In the genomic region with DNA sequence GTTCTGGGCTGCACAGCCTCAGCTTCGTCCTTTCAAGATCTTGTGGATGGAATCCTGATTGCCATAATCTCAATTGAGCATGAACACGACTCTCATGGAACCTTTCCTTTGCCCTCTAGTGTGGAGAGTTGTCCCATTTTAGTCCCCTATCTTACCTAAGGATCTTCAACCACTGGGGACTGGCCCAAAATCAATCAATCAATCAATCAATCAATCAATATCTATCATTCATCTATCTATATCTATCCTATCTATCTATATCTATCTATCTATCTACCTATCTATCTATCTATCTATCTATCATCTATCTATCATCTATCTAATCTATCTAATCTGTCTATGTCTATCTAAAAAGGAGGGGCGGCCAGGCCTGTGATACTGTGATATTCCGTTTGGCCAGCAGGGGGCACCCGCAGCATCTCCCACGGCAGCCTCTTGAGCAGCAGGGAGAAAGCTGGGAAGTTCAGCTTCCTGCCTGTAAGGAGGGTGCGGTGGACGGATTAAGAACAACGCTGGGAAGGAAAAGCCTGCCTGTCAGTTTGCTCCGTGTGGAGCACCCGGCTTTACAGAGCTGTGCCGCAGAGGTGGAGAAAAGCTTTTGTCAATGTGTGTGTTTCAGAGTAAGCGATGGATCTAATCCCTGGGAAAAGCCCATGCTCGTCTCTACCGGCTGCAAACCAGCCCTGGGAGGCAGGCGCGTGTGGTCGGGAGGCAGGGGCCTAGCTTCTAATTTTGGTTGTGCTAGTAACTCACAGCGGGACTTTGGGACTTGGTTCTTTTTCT, we compare ENCODE assay signal across 8 cellular contexts.
DNase-seq lines count a peak whose midpoint lies in the region; ATAC-seq and TF ChIP-seq lines count a peak whose summit lies in the region.

No MANE protein-coding gene starts in this region.

- peaks cover 9% of the 10 kb centered on the region for H3K27me3 Mint-ChIP-seq in activated naive CD8-positive, alpha-beta T cell

- H3K9me3 Mint-ChIP-seq in activated naive CD8-positive, alpha-beta T cell (ENCODE audit: low read depth) = no peaks in the 10 kb centered on the region

- H3K9ac ChIP-seq in DND-41 (ENCODE audit: low read depth, low read length) (no peak overlapping the region), KMS-11 (no peak overlapping the region), SK-N-MC (ENCODE audit: insufficient read length) (peak overlapping the region; percentile 52), parathyroid adenoma (no peak overlapping the region)

- H3K27me3 ChIP-seq in DND-41 (ENCODE audit: insufficient read depth, low read length, poor library complexity) = no peaks in the 10 kb centered on the region
- no peaks in the 10 kb centered on the region for H3K27me3 ChIP-seq in KMS-11 (ENCODE audit: insufficient read depth, low read depth)
- no peaks in the 10 kb centered on the region for H3K27me3 ChIP-seq in parathyroid adenoma (ENCODE audit: control insufficient read depth, insufficient read depth, low read length)
- H3K27me3 ChIP-seq in tibial artery = peaks cover 0 to 8% of the 10 kb centered on the region in 2 donors

- no peaks in the 10 kb centered on the region for H3K9me3 ChIP-seq in DND-41 (ENCODE audit: insufficient read depth, low read length, severe bottlenecking)
- no peaks in the 10 kb centered on the region for H3K9me3 ChIP-seq in SK-N-MC (ENCODE audit: low read depth, low read length)
- no peaks in the 10 kb centered on the region for H3K9me3 ChIP-seq in parathyroid adenoma (ENCODE audit: control insufficient read depth, low read length)
- H3K9me3 ChIP-seq in tibial artery = no peaks in the 10 kb centered on the region

- no peaks in the 10 kb centered on the region for H3K36me3 Mint-ChIP-seq in activated naive CD8-positive, alpha-beta T cell

- H3K79me2 ChIP-seq in DND-41 (ENCODE audit: insufficient read depth, low read length) = no peaks in the 10 kb centered on the region
- no peaks in the 10 kb centered on the region for H3K79me2 ChIP-seq in KMS-11 (ENCODE audit: insufficient read depth, low read depth)
- H3K79me2 ChIP-seq in parathyroid adenoma = no peaks in the 10 kb centered on the region

- H3K27ac ChIP-seq in DND-41 (ENCODE audit: low read length) = no peak overlapping the region
- no peak overlapping the region for H3K27ac ChIP-seq in KMS-11
- peak overlapping the region; percentile 67; the same call in 1 of the 2 replicates for H3K27ac ChIP-seq in SK-N-MC
- peak overlapping the region; percentile 40 for H3K27ac ChIP-seq in parathyroid adenoma
- H3K27ac ChIP-seq in tibial artery = peak overlapping the region; percentile 44 to 69

- no peak overlapping the region for H3K27ac Mint-ChIP-seq in activated naive CD8-positive, alpha-beta T cell

- peak; percentile 87 for TF ChIP-seq CTCF in DND-41 (IDR thresholded peaks at IDR 0.05; ENCODE audit: borderline replicate concordance, extremely low read depth, low read length, poor library complexity, severe bottlenecking)
- TF ChIP-seq CTCF in KMS-11 (conservative IDR thresholded peaks at IDR 0.05; ENCODE audit: low read depth, low read length) = peak; percentile 94
- peak; percentile 99 for TF ChIP-seq CTCF in parathyroid adenoma (IDR thresholded peaks at IDR 0.05)
- TF ChIP-seq CTCF in tibial artery (IDR thresholded peaks at IDR 0.05) = peak; percentile 86

- H4K20me1 ChIP-seq in DND-41 (ENCODE audit: insufficient read depth, low read length) (no peaks in the 10 kb centered on the region), KMS-11 (ENCODE audit: insufficient read depth) (no peaks in the 10 kb centered on the region)

- H3K4me1 ChIP-seq in DND-41 (ENCODE audit: insufficient read depth, low read length) (peaks cover 2% of the 10 kb centered on the region; the same call in 1 of the 2 replicates), KMS-11 (ENCODE audit: low read depth, poor library complexity, severe bottlenecking) (peaks cover 7% of the 10 kb centered on the region), parathyroid adenoma (peaks cover 10% of the 10 kb centered on the region), tibial artery (peaks cover 0 to 14% (median 11%) of the 10 kb centered on the region in 4 donors)

- H2AFZ ChIP-seq in DND-41 (ENCODE audit: low read depth, low read length) (no peak overlapping the region), KMS-11 (ENCODE audit: low read depth) (peak overlapping the region; percentile 95), parathyroid adenoma (peak overlapping the region; percentile 84)

- peak overlapping the region; percentile 66 for H3K4me3 Mint-ChIP-seq in activated naive CD8-positive, alpha-beta T cell

- H3K4me3 ChIP-seq in DND-41 (ENCODE audit: low read depth in 1 of 2, low read length in 2 of 2) = no peak overlapping the region
- H3K4me3 ChIP-seq in KMS-11 (IDR thresholded peaks at IDR 0.05; ENCODE audit: insufficient read depth, low read depth, low read length) = no peak overlapping the region
- H3K4me3 ChIP-seq in SK-N-MC = peak overlapping the region; percentile 74
- H3K4me3 ChIP-seq in parathyroid adenoma (ENCODE audit: low read depth, low read length) = no peak overlapping the region
- peak overlapping the region; percentile 33 to 36 for H3K4me3 ChIP-seq in tibial artery

- peaks cover 5% of the 10 kb centered on the region for H3K4me1 Mint-ChIP-seq in activated naive CD8-positive, alpha-beta T cell (ENCODE audit: low read depth)

- intact Hi-C loops in Right ventricle myocardium inferior (cut with DNase I) = loop anchor here (5.0 to 10.0 kb wide), 2 partner anchors 65 to 218 kb away; no protein-coding TSS in a partner anchor
- intact Hi-C loops in tibial artery (cut with DNase I; ENCODE audit: low total_unique reads) = loop anchor here (10.0 kb wide), 1 partner anchor 262 kb away; no protein-coding TSS in a partner anchor

- H3K4me2 ChIP-seq in DND-41 (ENCODE audit: insufficient read depth, low read length) = 0 out of 2 replicates have a peak overlapping the region, but pooled peaks have one; percentile 27
- H3K4me2 ChIP-seq in KMS-11 = peak overlapping the region; percentile 65; the same call in 1 of the 2 replicates
- peak overlapping the region; percentile 56 for H3K4me2 ChIP-seq in parathyroid adenoma (ENCODE audit: low read length)

- no peaks in the 10 kb centered on the region for H3K36me3 ChIP-seq in DND-41 (ENCODE audit: insufficient read depth, low read length)
- H3K36me3 ChIP-seq in KMS-11 (ENCODE audit: insufficient read depth) = no peaks in the 10 kb centered on the region
- no peaks in the 10 kb centered on the region for H3K36me3 ChIP-seq in SK-N-MC (ENCODE audit: insufficient read depth, low read length)
- no peaks in the 10 kb centered on the region for H3K36me3 ChIP-seq in parathyroid adenoma (ENCODE audit: control insufficient read depth, insufficient read depth, low read length)
- H3K36me3 ChIP-seq in tibial artery = no peaks in the 10 kb centered on the region

- DNase-seq in DND-41 (peak; percentile 69), SK-N-MC (ENCODE audit: low read depth, low spot score) (peak; percentile 42), Right ventricle myocardium inferior (ENCODE audit: missing footprints) (peak; percentile 92), tibial artery (peak; percentile 80 to 87)

- ATAC-seq in DND-41 (ENCODE audit: insufficient read depth, low read depth) (peak; percentile 83), GM21619 (IDR thresholded peaks at IDR 0.05; ENCODE audit: unreplicated experiment) (peak; percentile 78), Right ventricle myocardium inferior (peak; percentile 86)

Comparison
In these comparisons a context has a peak if more than half of its experiments do, and no peak if none do; other contexts are left out.
1. DNase-seq: peak in every context shown above with its lines; median percentile 92 in Right ventricle myocardium inferior; 84 in tibial artery; 69 in DND-41; 42 in SK-N-MC.
2. H3K27ac ChIP-seq: peak in SK-N-MC (single experiment), parathyroid adenoma (single experiment) and tibial artery (2 of 2); none in DND-41 (single experiment) and KMS-11 (single experiment).
3. H3K4me3 ChIP-seq: peak in SK-N-MC (single experiment) and tibial artery (2 of 2); none in DND-41 (0 of 2), KMS-11 (single experiment) and parathyroid adenoma (single experiment).
4. Peak in every context shown above with its lines, with median percentiles within 50 percentile points of each other: ATAC-seq, H3K4me2 ChIP-seq and CTCF ChIP-seq.